Comparison of ENCODE assay signal across 15 cellular contexts in the genomic region with DNA sequence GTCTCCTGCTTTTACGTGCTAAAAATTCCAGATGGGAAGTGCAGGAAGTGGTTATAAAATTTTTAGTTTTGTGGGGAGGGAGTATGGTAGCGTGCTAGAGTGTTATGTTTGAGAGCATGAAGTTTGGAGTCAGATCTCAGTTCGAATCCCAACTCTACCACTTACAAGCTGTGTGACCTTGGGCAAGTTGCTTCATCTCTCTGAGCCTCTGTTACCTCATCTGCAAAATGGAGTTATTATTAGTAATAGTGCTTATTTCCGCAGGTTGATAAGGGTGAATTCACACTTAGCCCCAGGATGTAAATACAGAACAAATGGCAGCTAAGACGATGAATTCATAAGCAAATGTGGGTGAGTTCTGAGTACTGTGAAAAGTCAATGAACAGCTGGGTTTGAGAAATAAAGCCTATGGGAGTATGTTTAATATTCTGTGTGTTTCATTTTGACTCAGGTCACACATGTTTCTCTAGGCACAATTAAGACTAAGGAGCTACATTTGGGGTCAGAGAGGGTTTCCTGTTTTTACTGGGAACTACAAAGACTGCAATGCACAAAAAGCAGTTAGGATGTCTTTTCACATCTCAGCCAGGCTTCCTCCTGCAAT.
A peak's percentile ranks its signal among the peaks of the same experiment; 100 is the strongest.
DNase-seq lines count a peak whose midpoint lies in the region; ATAC-seq, FAIRE-seq and TF ChIP-seq lines count a peak whose summit lies in the region.
"Had no signal": no experiment of that assay in that cellular context is flagged by ENCODE, and none has a peak within 500 bp of the region (broad histone marks: within the 10 kb centered on the region; RNA-seq: fewer than 3 reads in every experiment).

No MANE protein-coding gene starts in this region.

- peak; percentile 28 for FAIRE-seq in GM19239 (lab: Jason Lieb, UNC)
- FAIRE-seq: TTC549 had no signal

- TF ChIP-seq CTCF in GM12865 (IDR thresholded peaks at IDR 0.05; ENCODE audit: insufficient read depth, low read depth, low read length, missing control alignments): no peak
- TF ChIP-seq CTCF in gastrocnemius medialis (IDR thresholded peaks at IDR 0.05 in 4 of 5, conservative IDR thresholded peaks at IDR 0.05 in 1 of 5): no peak

- H3K4me3 Mint-ChIP-seq in activated CD8-positive, alpha-beta T cell treated with anti-CD3 and anti-CD28 coated beads, Interleukin-2, amount 10 ng/mL, durations not matched to agents 7 days and 5 days: no peak overlapping the region
- H3K4me3 Mint-ChIP-seq in activated CD8-positive, alpha-beta memory T cell treated with anti-CD3 and anti-CD28 coated beads, Interleukin-2, amount 10 ng/mL, durations not matched to agents 7 days and 5 days: no peak overlapping the region
- H3K4me3 Mint-ChIP-seq: CD14-positive monocyte had no signal

- CTCF ChIA-PET in activated CD8-positive, alpha-beta T cell treated with anti-CD3 and anti-CD28 coated beads, Interleukin-2, amount 10 ng/mL, durations not matched to agents 7 days and 5 days (lab: Charles Lee): interaction anchor here (1.3 kb wide), 1 partner anchor 14 kb away, joined by 3 read pairs; no protein-coding TSS in a partner anchor
- CTCF ChIA-PET in activated CD8-positive, alpha-beta memory T cell treated with anti-CD3 and anti-CD28 coated beads, Interleukin-2, amount 10 ng/mL, durations not matched to agents 7 days and 5 days (lab: Charles Lee): no interaction called here

- no peak overlapping the region for H3K4me3 ChIP-seq in GM12865 (ENCODE audit: low read depth, low read length)
- no peak overlapping the region for H3K4me3 ChIP-seq in gastrocnemius medialis
- H3K4me3 ChIP-seq: psoas muscle had no signal

- H3K27ac ChIP-seq in gastrocnemius medialis: no peak overlapping the region
- H3K27ac ChIP-seq: epithelial cell of prostate, psoas muscle had no signal

- intact Hi-C loops in gastrocnemius medialis (cut with DNase I; ENCODE audit: low total_unique reads): no loop called here

- H3K36me3 ChIP-seq in gastrocnemius medialis: no peaks in the 10 kb centered on the region

- DNase-seq in GM12865 (ENCODE audit: low read depth) (peak; percentile 47), GM19239 (ENCODE audit: insufficient read length, low spot score) (no peak), gastrocnemius medialis (no peak), NAMALWA (ENCODE audit: low spot score) (no peak), NCI-H82 (lab: John Stamatoyannopoulos, UW) (no peak)
- DNase-seq in activated CD8-positive, alpha-beta T cell treated with anti-CD3 and anti-CD28 coated beads, Interleukin-2, amount 10 ng/mL, durations not matched to agents 7 days and 5 days: no peak
- DNase-seq in activated CD8-positive, alpha-beta memory T cell treated with anti-CD3 and anti-CD28 coated beads, Interleukin-2, amount 10 ng/mL, durations not matched to agents 7 days and 5 days: no peak
- DNase-seq: activated T-cell treated with anti-CD3 and anti-CD28 coated beads, Interleukin-2, amount 50 U/mL, for 48 hours; NCI-H2171 treated with DMSO at 0.1 percent for 48 hours; psoas muscle; RPMI8226 had no signal

- peak; percentile 49 for ATAC-seq in HG02981 (IDR thresholded peaks at IDR 0.05; ENCODE audit: unreplicated experiment)
- no peak for ATAC-seq in activated CD8-positive, alpha-beta T cell treated with anti-CD3 and anti-CD28 coated beads, Interleukin-2, amount 10 ng/mL, durations not matched to agents 7 days and 5 days
- no peak for ATAC-seq in gastrocnemius medialis
- ATAC-seq in activated CD8-positive, alpha-beta memory T cell treated with anti-CD3 and anti-CD28 coated beads, Interleukin-2, amount 10 ng/mL, durations not matched to agents 7 days and 5 days: no peak
- ATAC-seq: psoas muscle had no signal

- in situ Hi-C loops in gastrocnemius medialis (cut with MboI; ENCODE audit: low sequenced_read_pairs in 4 of 4): no loop called here

- no peaks in the 10 kb centered on the region for H3K27me3 Mint-ChIP-seq in activated CD8-positive, alpha-beta T cell treated with anti-CD3 and anti-CD28 coated beads, Interleukin-2, amount 10 ng/mL, durations not matched to agents 7 days and 5 days (ENCODE audit: low read depth)
- H3K27me3 Mint-ChIP-seq in activated CD8-positive, alpha-beta memory T cell treated with anti-CD3 and anti-CD28 coated beads, Interleukin-2, amount 10 ng/mL, durations not matched to agents 7 days and 5 days: no peaks in the 10 kb centered on the region

- peaks cover 22% of the 10 kb centered on the region for H3K4me1 Mint-ChIP-seq in activated CD8-positive, alpha-beta T cell treated with anti-CD3 and anti-CD28 coated beads, Interleukin-2, amount 10 ng/mL, durations not matched to agents 7 days and 5 days (ENCODE audit: low read depth)
- H3K4me1 Mint-ChIP-seq in activated CD8-positive, alpha-beta memory T cell treated with anti-CD3 and anti-CD28 coated beads, Interleukin-2, amount 10 ng/mL, durations not matched to agents 7 days and 5 days: peaks cover 18% of the 10 kb centered on the region
- H3K4me1 Mint-ChIP-seq: CD14-positive monocyte had no signal

- no peaks in the 10 kb centered on the region for H3K4me1 ChIP-seq in gastrocnemius medialis
- H3K4me1 ChIP-seq: psoas muscle had no signal

- peaks cover 7% of the 10 kb centered on the region for H3K9me3 Mint-ChIP-seq in activated CD8-positive, alpha-beta T cell treated with anti-CD3 and anti-CD28 coated beads, Interleukin-2, amount 10 ng/mL, durations not matched to agents 7 days and 5 days (ENCODE audit: insufficient read depth)
- no peaks in the 10 kb centered on the region for H3K9me3 Mint-ChIP-seq in activated CD8-positive, alpha-beta memory T cell treated with anti-CD3 and anti-CD28 coated beads, Interleukin-2, amount 10 ng/mL, durations not matched to agents 7 days and 5 days (ENCODE audit: low read depth)

- no peaks in the 10 kb centered on the region for H3K27me3 ChIP-seq in gastrocnemius medialis

- POLR2A ChIA-PET in activated CD8-positive, alpha-beta T cell treated with anti-CD3 and anti-CD28 coated beads, Interleukin-2, amount 10 ng/mL, durations not matched to agents 7 days and 5 days (lab: Charles Lee): interaction anchor here (0.6 kb wide), 1 partner anchor 106 kb away, joined by 3 read pairs; no protein-coding TSS in a partner anchor

- TF ChIP-seq POLR2A in gastrocnemius medialis (IDR thresholded peaks at IDR 0.05): no peak

- no peaks in the 10 kb centered on the region for H3K9me3 ChIP-seq in gastrocnemius medialis
- H3K9me3 ChIP-seq: psoas muscle had no signal

- H3K36me3 Mint-ChIP-seq in activated CD8-positive, alpha-beta T cell treated with anti-CD3 and anti-CD28 coated beads, Interleukin-2, amount 10 ng/mL, durations not matched to agents 7 days and 5 days (ENCODE audit: low read depth): peaks cover 4% of the 10 kb centered on the region
- H3K36me3 Mint-ChIP-seq in activated CD8-positive, alpha-beta memory T cell treated with anti-CD3 and anti-CD28 coated beads, Interleukin-2, amount 10 ng/mL, durations not matched to agents 7 days and 5 days: no peaks in the 10 kb centered on the region
- H3K36me3 Mint-ChIP-seq: CD14-positive monocyte had no signal

- H3K27ac Mint-ChIP-seq in activated CD8-positive, alpha-beta T cell treated with anti-CD3 and anti-CD28 coated beads, Interleukin-2, amount 10 ng/mL, durations not matched to agents 7 days and 5 days: peak overlapping the region; percentile 42
- no peak overlapping the region for H3K27ac Mint-ChIP-seq in activated CD8-positive, alpha-beta memory T cell treated with anti-CD3 and anti-CD28 coated beads, Interleukin-2, amount 10 ng/mL, durations not matched to agents 7 days and 5 days
